1 cellular context compared by ENCODE assay signal in the genomic region with DNA sequence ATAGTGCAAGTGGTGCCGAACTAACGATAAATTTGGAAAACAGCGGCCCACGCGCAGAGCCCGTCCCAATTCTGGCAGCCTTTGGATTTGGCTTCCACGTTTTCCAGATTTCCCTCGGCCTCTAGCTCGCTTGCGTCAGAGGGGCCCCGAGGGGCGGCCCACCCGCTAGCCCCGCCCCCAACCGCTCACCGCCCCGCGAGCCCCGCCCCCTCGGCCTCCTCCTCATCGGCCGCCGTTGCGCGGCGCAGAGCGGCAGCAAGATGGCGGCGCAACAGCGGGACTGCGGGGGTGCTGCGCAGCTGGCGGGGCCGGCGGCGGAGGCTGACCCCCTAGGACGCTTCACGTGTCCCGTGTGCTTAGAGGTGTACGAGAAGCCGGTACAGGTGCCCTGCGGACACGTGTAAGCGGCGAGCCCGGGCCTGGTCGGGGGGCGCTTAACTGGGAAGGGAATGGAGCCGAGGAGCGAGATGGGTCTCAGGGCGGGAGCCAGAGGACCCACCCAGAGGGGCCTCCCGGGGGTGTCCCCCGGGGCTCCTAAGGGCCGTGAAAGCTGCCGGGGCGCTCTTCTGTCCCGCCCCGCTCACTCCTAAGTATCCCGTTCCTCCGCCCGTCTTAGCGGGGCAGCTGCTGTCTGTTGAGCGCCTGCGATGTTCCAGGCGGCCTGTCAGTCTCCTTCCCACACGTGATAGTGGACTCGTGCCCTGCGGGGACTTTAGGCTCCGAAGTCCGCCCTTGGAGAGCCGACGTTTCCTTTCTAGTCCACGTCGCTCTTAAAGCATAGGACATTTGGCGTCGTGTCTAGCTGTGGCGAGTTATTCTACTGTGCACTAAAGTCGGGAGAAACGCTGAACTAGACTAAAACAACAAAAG.
A peak's percentile ranks its signal among the peaks of the same experiment; 100 is the strongest.
TF ChIP-seq lines count a peak whose summit lies in the region.

A gene with protein sequence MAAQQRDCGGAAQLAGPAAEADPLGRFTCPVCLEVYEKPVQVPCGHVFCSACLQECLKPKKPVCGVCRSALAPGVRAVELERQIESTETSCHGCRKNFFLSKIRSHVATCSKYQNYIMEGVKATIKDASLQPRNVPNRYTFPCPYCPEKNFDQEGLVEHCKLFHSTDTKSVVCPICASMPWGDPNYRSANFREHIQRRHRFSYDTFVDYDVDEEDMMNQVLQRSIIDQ (plus strand): TSS at position 245 of the 870 bp plus-strand sequence. CDS start 16 bp downstream, at position 261.

TF ChIP-seq in HepG2, 621 proteins besides CTCF, POLR2A, EP300 and RAD21 (continued from another document and continues in another):
- no peak for TF ChIP-seq ZNF570 (CRISPR knock-in tag; IDR thresholded peaks at IDR 0.05; ENCODE audit: borderline replicate concordance)
- peak; percentile 92 for TF ChIP-seq TMF1 (CRISPR knock-in tag; IDR thresholded peaks at IDR 0.05; ENCODE audit: low read depth)
- peak; percentile 32; the same call in 1 of the 2 replicates for TF ChIP-seq ZBTB43 (CRISPR knock-in tag; conservative IDR thresholded peaks at IDR 0.05)
- TF ChIP-seq BATF2 (CRISPR knock-in tag; IDR thresholded peaks at IDR 0.05), result peak; percentile 36; the same call in 1 of the 2 replicates
- TF ChIP-seq ZNF331 (CRISPR knock-in tag; IDR thresholded peaks at IDR 0.05), result no peak; the same call in 1 of the 2 replicates
- TF ChIP-seq EHMT2 (IDR thresholded peaks at IDR 0.05; ENCODE audit: borderline replicate concordance, low read depth, low read length), result no peak
- TF ChIP-seq SMARCC2 (IDR thresholded peaks at IDR 0.05), result no peak
- TF ChIP-seq ZNF34 (CRISPR knock-in tag; IDR thresholded peaks at IDR 0.05; ENCODE audit: borderline replicate concordance), result peak; percentile 76; the same call in 1 of the 2 replicates
- TF ChIP-seq, protein P1, sequence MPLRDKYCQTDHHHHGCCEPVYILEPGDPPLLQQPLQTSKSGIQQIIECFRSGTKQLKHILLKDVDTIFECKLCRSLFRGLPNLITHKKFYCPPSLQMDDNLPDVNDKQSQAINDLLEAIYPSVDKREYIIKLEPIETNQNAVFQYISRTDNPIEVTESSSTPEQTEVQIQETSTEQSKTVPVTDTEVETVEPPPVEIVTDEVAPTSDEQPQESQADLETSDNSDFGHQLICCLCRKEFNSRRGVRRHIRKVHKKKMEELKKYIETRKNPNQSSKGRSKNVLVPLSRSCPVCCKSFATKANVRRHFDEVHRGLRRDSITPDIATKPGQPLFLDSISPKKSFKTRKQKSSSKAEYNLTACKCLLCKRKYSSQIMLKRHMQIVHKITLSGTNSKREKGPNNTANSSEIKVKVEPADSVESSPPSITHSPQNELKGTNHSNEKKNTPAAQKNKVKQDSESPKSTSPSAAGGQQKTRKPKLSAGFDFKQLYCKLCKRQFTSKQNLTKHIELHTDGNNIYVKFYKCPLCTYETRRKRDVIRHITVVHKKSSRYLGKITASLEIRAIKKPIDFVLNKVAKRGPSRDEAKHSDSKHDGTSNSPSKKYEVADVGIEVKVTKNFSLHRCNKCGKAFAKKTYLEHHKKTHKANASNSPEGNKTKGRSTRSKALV (CRISPR knock-in tag; IDR thresholded peaks at IDR 0.05), result no peak
- TF ChIP-seq HCFC1 (IDR thresholded peaks at IDR 0.05; ENCODE audit: low read depth, low read length), result no peak
- peak; percentile 76 for TF ChIP-seq MIER2 (CRISPR knock-in tag; IDR thresholded peaks at IDR 0.05)
- 0 out of 2 replicates have a peak, but pooled peaks have one; percentile 10 for TF ChIP-seq KDM4B (CRISPR knock-in tag; IDR thresholded peaks at IDR 0.05)
- TF ChIP-seq, protein P2, sequence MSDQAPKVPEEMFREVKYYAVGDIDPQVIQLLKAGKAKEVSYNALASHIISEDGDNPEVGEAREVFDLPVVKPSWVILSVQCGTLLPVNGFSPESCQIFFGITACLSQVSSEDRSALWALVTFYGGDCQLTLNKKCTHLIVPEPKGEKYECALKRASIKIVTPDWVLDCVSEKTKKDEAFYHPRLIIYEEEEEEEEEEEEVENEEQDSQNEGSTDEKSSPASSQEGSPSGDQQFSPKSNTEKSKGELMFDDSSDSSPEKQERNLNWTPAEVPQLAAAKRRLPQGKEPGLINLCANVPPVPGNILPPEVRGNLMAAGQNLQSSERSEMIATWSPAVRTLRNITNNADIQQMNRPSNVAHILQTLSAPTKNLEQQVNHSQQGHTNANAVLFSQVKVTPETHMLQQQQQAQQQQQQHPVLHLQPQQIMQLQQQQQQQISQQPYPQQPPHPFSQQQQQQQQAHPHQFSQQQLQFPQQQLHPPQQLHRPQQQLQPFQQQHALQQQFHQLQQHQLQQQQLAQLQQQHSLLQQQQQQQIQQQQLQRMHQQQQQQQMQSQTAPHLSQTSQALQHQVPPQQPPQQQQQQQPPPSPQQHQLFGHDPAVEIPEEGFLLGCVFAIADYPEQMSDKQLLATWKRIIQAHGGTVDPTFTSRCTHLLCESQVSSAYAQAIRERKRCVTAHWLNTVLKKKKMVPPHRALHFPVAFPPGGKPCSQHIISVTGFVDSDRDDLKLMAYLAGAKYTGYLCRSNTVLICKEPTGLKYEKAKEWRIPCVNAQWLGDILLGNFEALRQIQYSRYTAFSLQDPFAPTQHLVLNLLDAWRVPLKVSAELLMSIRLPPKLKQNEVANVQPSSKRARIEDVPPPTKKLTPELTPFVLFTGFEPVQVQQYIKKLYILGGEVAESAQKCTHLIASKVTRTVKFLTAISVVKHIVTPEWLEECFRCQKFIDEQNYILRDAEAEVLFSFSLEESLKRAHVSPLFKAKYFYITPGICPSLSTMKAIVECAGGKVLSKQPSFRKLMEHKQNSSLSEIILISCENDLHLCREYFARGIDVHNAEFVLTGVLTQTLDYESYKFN (CRISPR knock-in tag; conservative IDR thresholded peaks at IDR 0.05), result peak; percentile 26
- TF ChIP-seq ZNF276 (CRISPR knock-in tag; IDR thresholded peaks at IDR 0.05; ENCODE audit: low read depth), result 0 out of 2 replicates have a peak, but pooled peaks have one; percentile 34
- no peak; the same call in 1 of the 2 replicates for TF ChIP-seq ZNF644 (CRISPR knock-in tag; IDR thresholded peaks at IDR 0.05; ENCODE audit: low read depth)
- no peak for TF ChIP-seq ZNF205 (CRISPR knock-in tag; IDR thresholded peaks at IDR 0.05)
- peak; percentile 44; the same call in 1 of the 2 replicates for TF ChIP-seq ZBTB21 (CRISPR knock-in tag; IDR thresholded peaks at IDR 0.05)
- TF ChIP-seq ELF4 (CRISPR knock-in tag; IDR thresholded peaks at IDR 0.05; ENCODE audit: borderline replicate concordance), result no peak
- peak; percentile 23; the same call in 1 of the 2 replicates for TF ChIP-seq SNAI1 (CRISPR knock-in tag; IDR thresholded peaks at IDR 0.05; ENCODE audit: borderline replicate concordance)
- no peak for TF ChIP-seq ZBTB2 (CRISPR knock-in tag; IDR thresholded peaks at IDR 0.05; ENCODE audit: low read depth)
- TF ChIP-seq ZBTB37 (CRISPR knock-in tag; IDR thresholded peaks at IDR 0.05), result no peak; the same call in 1 of the 2 replicates
- TF ChIP-seq FOXC1 (CRISPR knock-in tag; IDR thresholded peaks at IDR 0.05; ENCODE audit: borderline replicate concordance), result 0 out of 2 replicates have a peak, but pooled peaks have one; percentile 32
- no peak; the same call in 1 of the 2 replicates for TF ChIP-seq TEF (CRISPR knock-in tag; IDR thresholded peaks at IDR 0.05)
- no peak for TF ChIP-seq ONECUT2 (CRISPR knock-in tag; IDR thresholded peaks at IDR 0.05)
- TF ChIP-seq NFKB2 (CRISPR knock-in tag; IDR thresholded peaks at IDR 0.05; ENCODE audit: borderline replicate concordance), result peak; percentile 95; the same call in 1 of the 2 replicates
- TF ChIP-seq EED (CRISPR knock-in tag; IDR thresholded peaks at IDR 0.05), result no peak
- TF ChIP-seq ZNF552 (CRISPR knock-in tag; IDR thresholded peaks at IDR 0.05; ENCODE audit: borderline replicate concordance), result no peak
- TF ChIP-seq UBTF (CRISPR knock-in tag; IDR thresholded peaks at IDR 0.05), result peak; percentile 65; the same call in 1 of the 2 replicates
- peak; percentile 68 for TF ChIP-seq PHF5A (CRISPR knock-in tag; IDR thresholded peaks at IDR 0.05; ENCODE audit: low read depth, unreplicated experiment)
- TF ChIP-seq REPIN1 (CRISPR knock-in tag; IDR thresholded peaks at IDR 0.05; ENCODE audit: borderline replicate concordance, low read depth), result peak; percentile 85; the same call in 1 of the 2 replicates
- TF ChIP-seq CREB1 (IDR thresholded peaks at IDR 0.05), result 0 out of 2 replicates have a peak, but pooled peaks have one; percentile 51
- TF ChIP-seq CREB1 (CRISPR knock-in tag; IDR thresholded peaks at IDR 0.05), result peak; percentile 55
- peak; percentile 91; the same call in 1 of the 2 replicates for TF ChIP-seq ARHGAP35 (CRISPR knock-in tag; IDR thresholded peaks at IDR 0.05; ENCODE audit: borderline replicate concordance)
- no peak for TF ChIP-seq MAFF (IDR thresholded peaks at IDR 0.05; ENCODE audit: low read depth, low read length)
- TF ChIP-seq ZNF264 (CRISPR knock-in tag; IDR thresholded peaks at IDR 0.05), result no peak
- TF ChIP-seq FOSL2 (CRISPR knock-in tag; IDR thresholded peaks at IDR 0.05), result peak; percentile 50
- no peak for TF ChIP-seq MBNL3 (CRISPR knock-in tag; conservative IDR thresholded peaks at IDR 0.05)
